39 cellular contexts compared by ENCODE assay signal in the genomic region with DNA sequence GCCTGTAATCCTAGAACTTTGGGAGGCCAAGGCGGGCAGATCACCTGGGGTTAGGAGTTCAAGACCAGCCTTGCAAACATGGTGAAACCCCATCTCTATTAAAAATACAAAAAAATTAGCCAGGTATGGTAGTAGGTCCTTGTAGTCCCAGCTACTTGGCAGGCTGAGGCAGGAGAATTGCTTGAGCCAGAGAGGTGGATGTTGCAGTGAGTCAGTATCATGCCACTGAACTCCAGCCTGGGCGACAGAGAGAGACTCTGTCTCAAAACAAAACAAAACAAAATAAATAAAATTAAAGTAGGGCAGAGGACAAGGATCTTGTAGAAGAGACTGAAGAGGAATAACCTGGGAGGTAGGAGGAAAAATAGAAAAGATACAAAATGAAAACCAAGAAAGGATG. TPM values are rescaled to one million over a fixed set of nuclear protein-coding genes. Genes with fewer than 3 reads are reported as not detected.
DNase-seq lines count a peak whose midpoint lies in the region; ATAC-seq and TF ChIP-seq lines count a peak whose summit lies in the region.
"Had no signal": no experiment of that assay in that cellular context is flagged by ENCODE, and none has a peak within 500 bp of the region (broad histone marks: within the 10 kb centered on the region; RNA-seq: fewer than 3 reads in every experiment).

No MANE protein-coding gene starts in this region.

- H3K79me2 ChIP-seq in GM23248 (ENCODE audit: insufficient read depth) = no peaks in the 10 kb centered on the region

- H4K20me1 ChIP-seq in BLaER1 = no peaks in the 10 kb centered on the region
- H4K20me1 ChIP-seq in GM23248 (ENCODE audit: insufficient read depth) = no peaks in the 10 kb centered on the region
- H4K20me1 ChIP-seq: BLaER1 treated with 17β-estradiol and CSF1 and Interleukin-3, amounts not matched to agents 10 nM and 100 nM had no signal

- H3F3A ChIP-seq in GM23248 (ENCODE audit: insufficient read depth) = no peaks in the 10 kb centered on the region

- H3K4me1 ChIP-seq in BLaER1 (peaks cover 11% of the 10 kb centered on the region), GM23248 (ENCODE audit: insufficient read depth) (no peaks in the 10 kb centered on the region)
- H3K4me1 ChIP-seq: A549, BE2C, Caco-2 had no signal

- H3K27ac ChIP-seq in BLaER1 (no peak overlapping the region), VCaP (peak overlapping the region; percentile 92; the same call in 1 of the 2 replicates), GM23248 (no peak overlapping the region)
- H3K27ac ChIP-seq: 22Rv1; A549; BLaER1 treated with 17β-estradiol and CSF1 and Interleukin-3, amounts not matched to agents 10 nM and 100 nM; C4-2B had no signal

- H3K4me2 ChIP-seq in BLaER1 = peak overlapping the region; percentile 25; the same call in 1 of the 2 replicates
- no peak overlapping the region for H3K4me2 ChIP-seq in GM23248 (ENCODE audit: unreplicated experiment)
- H3K4me2 ChIP-seq: A549 had no signal

- H3K27ac Mint-ChIP-seq in stimulated activated effector memory CD8-positive, alpha-beta T cell treated with anti-CD3 and anti-CD28 coated beads, Interleukin-12 subunit alpha, Interleukin-12 subunit beta, amount 100 ng/mL, for 72 hours = peak overlapping the region; percentile 33
- H3K27ac Mint-ChIP-seq: B cell; CD14-positive monocyte; CD4-positive, alpha-beta memory T cell; CD4-positive, alpha-beta T cell; CD8-positive, alpha-beta T cell had no signal

- 56 to 68% methylated on average over 2 of the region's 2 CpGs for WGBS in GM23248 (ENCODE audit: low coverage in 1 of 2, low lambda C conversion rate in 2 of 2, missing lambda C conversion rate in 2 of 2), 2 experiments

- H3K9ac ChIP-seq in BLaER1 = no peak overlapping the region
- no peak overlapping the region for H3K9ac ChIP-seq in GM23248
- H3K9ac ChIP-seq: BLaER1 treated with 17β-estradiol and CSF1 and Interleukin-3, amounts not matched to agents 10 nM and 100 nM had no signal

- peak; percentile 63 for ATAC-seq in left lobe of liver
- no peak for ATAC-seq in stimulated activated effector memory CD8-positive, alpha-beta T cell treated with anti-CD3 and anti-CD28 coated beads, Interleukin-12 subunit alpha, Interleukin-12 subunit beta, amount 100 ng/mL, for 72 hours
- ATAC-seq: A549; CD8-positive, alpha-beta T cell had no signal

- H3K27me3 ChIP-seq in BLaER1 (no peaks in the 10 kb centered on the region), GM23248 (replicated peaks; ENCODE audit: insufficient read depth) (no peaks in the 10 kb centered on the region)
- H3K27me3 ChIP-seq: BE2C; BLaER1 treated with 17β-estradiol and CSF1 and Interleukin-3, amounts not matched to agents 10 nM and 100 nM had no signal

- peaks cover 29% of the 10 kb centered on the region for H3K9me3 ChIP-seq in BLaER1
- H3K9me3 ChIP-seq in GM23248 (ENCODE audit: low read depth) = no peaks in the 10 kb centered on the region
- H3K9me3 ChIP-seq: A549, BE2C had no signal

- no peaks in the 10 kb centered on the region for H3K4me1 Mint-ChIP-seq in stimulated activated effector memory CD8-positive, alpha-beta T cell treated with anti-CD3 and anti-CD28 coated beads, Interleukin-12 subunit alpha, Interleukin-12 subunit beta, amount 100 ng/mL, for 72 hours
- H3K4me1 Mint-ChIP-seq: CD14-positive monocyte had no signal

- H3K36me3 ChIP-seq in BLaER1 (no peaks in the 10 kb centered on the region), GM23248 (ENCODE audit: low read depth) (no peaks in the 10 kb centered on the region)
- H3K36me3 ChIP-seq: BE2C had no signal

- no peaks in the 10 kb centered on the region for H3K9me2 ChIP-seq in GM23248 (ENCODE audit: insufficient read depth)

- DNase-seq in left lobe of liver (ENCODE audit: low spot score) (no peak), GM23248 (no peak), DMS153 (lab: John Stamatoyannopoulos, UW) (no peak), NCI-H187 (lab: John Stamatoyannopoulos, UW) (no peak)
- no peak for DNase-seq in stimulated activated effector memory CD8-positive, alpha-beta T cell treated with anti-CD3 and anti-CD28 coated beads, Interleukin-12 subunit alpha, Interleukin-12 subunit beta, amount 100 ng/mL, for 72 hours (ENCODE audit: low spot score in 2 of 2)
- DNase-seq in activated T-cell treated with anti-CD3 and anti-CD28 coated beads, Interleukin-2, amount 50 U/mL, for 1 hour = no peak
- DNase-seq: 8988T; ACHN; AML-193; BE2C; C1 segment of cervical spinal cord; Caco-2; Calu3; CD4-positive, alpha-beta memory T cell; CD4-positive, alpha-beta T cell; CD4-positive, CD25-positive, alpha-beta regulatory T cell; CD8-positive, alpha-beta memory T cell; CD8-positive, alpha-beta T cell; COR-L47; DMS 273 treated with DMSO at 0.1 percent for 48 hours; DMS53; DMS79; DMS79 treated with DMSO at 0.1 percent for 48 hours; DND-41; EL had no signal

- peaks cover 7% of the 10 kb centered on the region for H3K36me3 Mint-ChIP-seq in stimulated activated effector memory CD8-positive, alpha-beta T cell treated with anti-CD3 and anti-CD28 coated beads, Interleukin-12 subunit alpha, Interleukin-12 subunit beta, amount 100 ng/mL, for 72 hours
- H3K36me3 Mint-ChIP-seq: CD14-positive monocyte had no signal

- H3K9me3 Mint-ChIP-seq in stimulated activated effector memory CD8-positive, alpha-beta T cell treated with anti-CD3 and anti-CD28 coated beads, Interleukin-12 subunit alpha, Interleukin-12 subunit beta, amount 100 ng/mL, for 72 hours = peaks cover 4% of the 10 kb centered on the region
- H3K9me3 Mint-ChIP-seq: CD4-positive, alpha-beta T cell had no signal

- no peak for TF ChIP-seq CTCF in VCaP (conservative IDR thresholded peaks at IDR 0.05)

- no peak overlapping the region for H3K4me3 Mint-ChIP-seq in stimulated activated effector memory CD8-positive, alpha-beta T cell treated with anti-CD3 and anti-CD28 coated beads, Interleukin-12 subunit alpha, Interleukin-12 subunit beta, amount 100 ng/mL, for 72 hours
- H3K4me3 Mint-ChIP-seq: B cell; CD14-positive monocyte; CD4-positive, alpha-beta memory T cell; CD4-positive, alpha-beta T cell; CD4-positive, CD25-positive, alpha-beta regulatory T cell; CD8-positive, alpha-beta memory T cell; CD8-positive, alpha-beta T cell had no signal

- in situ Hi-C loops in GM23248 (cut with MboI) = no loop called here

- no peak overlapping the region for H2AFZ ChIP-seq in GM23248

- H3K4me3 ChIP-seq in BLaER1 = no peak overlapping the region
- H3K4me3 ChIP-seq in GM23248 = no peak overlapping the region
- H3K4me3 ChIP-seq: A549; BLaER1 treated with 17β-estradiol and CSF1 and Interleukin-3, amounts not matched to agents 10 nM and 100 nM had no signal

RNA-seq across cellular contexts. Expression of gene GUCY2C, which starts 45.5 kb away (rescaled TPM):
- total RNA-seq in left lobe of liver = not detected
- total RNA-seq in GM23248 (2014; rRNA removed; shearing (Covaris generic)) = not detected in 2 replicates
- polyA plus RNA-seq in GM23248 (2016; fragmentation: Nextera tagmentation; extraction: Ambion mirVana) = not detected in 2 replicates
- total RNA-seq: A172; A673; Calu3; CD4-positive, alpha-beta memory T cell; CD4-positive, alpha-beta T cell; CD4-positive, CD25-positive, alpha-beta regulatory T cell; CD8-positive, alpha-beta memory T cell; CD8-positive, alpha-beta T cell; Daoy; G401 had no signal
- polyA plus RNA-seq: AG04450; BJ; CD4-positive, alpha-beta memory T cell; CD4-positive, CD25-positive, alpha-beta regulatory T cell; CD8-positive, alpha-beta memory T cell had no signal
